ENCODE assay signal across 25 cellular contexts in genomic region chr5:10262121-10262774, GRCh38. TPM values are rescaled to one million over a fixed set of nuclear protein-coding genes. Genes with fewer than 3 reads are reported as not detected.
A peak's percentile ranks its signal among the peaks of the same experiment; 100 is the strongest.
DNase-seq lines count a peak whose midpoint lies in the region; ATAC-seq and TF ChIP-seq lines count a peak whose summit lies in the region.
"Had no signal": no experiment of that assay in that cellular context is flagged by ENCODE, and none has a peak within 500 bp of the region (broad histone marks: within the 10 kb centered on the region; RNA-seq: fewer than 3 reads in every experiment).

No MANE protein-coding gene starts in this region.

- H2AK5ac ChIP-seq in trophoblast cell (ENCODE audit: low read length) = no peak overlapping the region

- ATAC-seq in activated naive CD8-positive, alpha-beta T cell treated with anti-CD3 and anti-CD28 coated beads, Interleukin-2, amount 50 U/mL, for 24 hours = no peak
- ATAC-seq: activated CD8-positive, alpha-beta T cell treated with anti-CD3 and anti-CD28 coated beads for 36 hours; gastrocnemius medialis; stimulated activated naive B cell treated with anti-CD40 and anti-IgM and Interleukin-4, amounts not matched to agents 10 μg/mL and 1 μg/mL and 100 μg/mL, for 72 hours had no signal

- H3K9me3 Mint-ChIP-seq in activated T-cell treated with anti-CD3 and anti-CD28 coated beads, Interleukin-2, amount 50 U/mL, for 24 hours = no peaks in the 10 kb centered on the region
- H3K9me3 Mint-ChIP-seq in activated naive CD8-positive, alpha-beta T cell treated with anti-CD3 and anti-CD28 coated beads, Interleukin-2, amount 50 U/mL, for 24 hours = no peaks in the 10 kb centered on the region
- H3K9me3 Mint-ChIP-seq: activated CD8-positive, alpha-beta T cell treated with anti-CD3 and anti-CD28 coated beads for 36 hours; immature natural killer cell; stimulated activated naive B cell treated with anti-CD40 and anti-IgM and Interleukin-4, amounts not matched to agents 10 μg/mL and 1 μg/mL and 100 μg/mL, for 72 hours had no signal

- no peak overlapping the region for H4K8ac ChIP-seq in trophoblast cell (ENCODE audit: low read depth, low read length)

- H3K9ac ChIP-seq in trophoblast cell (ENCODE audit: low read length) (no peak overlapping the region), Karpas-422 (ENCODE audit: low read length) (no peak overlapping the region)

- no peaks in the 10 kb centered on the region for H3K27me3 Mint-ChIP-seq in activated T-cell treated with anti-CD3 and anti-CD28 coated beads, Interleukin-2, amount 50 U/mL, for 24 hours
- no peaks in the 10 kb centered on the region for H3K27me3 Mint-ChIP-seq in activated naive CD8-positive, alpha-beta T cell treated with anti-CD3 and anti-CD28 coated beads, Interleukin-2, amount 50 U/mL, for 24 hours
- H3K27me3 Mint-ChIP-seq: activated CD8-positive, alpha-beta T cell treated with anti-CD3 and anti-CD28 coated beads for 36 hours; stimulated activated naive B cell treated with anti-CD40 and anti-IgM and Interleukin-4, amounts not matched to agents 10 μg/mL and 1 μg/mL and 100 μg/mL, for 72 hours had no signal

- WGBS in trophoblast cell (ENCODE audit: extremely low coverage, insufficient coverage, insufficient read length) = no CpG with 5 or more reads among the region's 18 CpGs

- H4K91ac ChIP-seq in trophoblast cell (ENCODE audit: low read depth, low read length) = no peak overlapping the region

- DNase-seq in activated T-cell treated with anti-CD3 and anti-CD28 coated beads, Interleukin-2, amount 50 U/mL, for 24 hours = no peak
- DNase-seq in activated T-cell treated with anti-CD3 and anti-CD28 coated beads for 4 hours = no peak
- DNase-seq in activated naive CD8-positive, alpha-beta T cell treated with anti-CD3 and anti-CD28 coated beads, Interleukin-2, amount 50 U/mL, for 24 hours = no peak
- no peak for DNase-seq in trophoblast cell
- DNase-seq in Karpas-422 = no peak
- DNase-seq in SHP77 treated with DMSO at 0.1 percent for 48 hours (lab: John Stamatoyannopoulos, UW) = no peak
- DNase-seq: activated CD4-positive, CD25-positive, alpha-beta regulatory T cell treated with anti-CD3 and anti-CD28 coated beads, Interleukin-2, amount 50 U/mL, for 72 hours; activated CD8-positive, alpha-beta T cell treated with anti-CD3 and anti-CD28 coated beads for 36 hours; activated gamma-delta T cell; Calu3; gastrocnemius medialis; hypothalamus; immature natural killer cell; mesenchymal stem cell; MG63; NCI-H1105 treated with DMSO at 0.1 percent for 48 hours; NCI-H1930; NCI-H446 treated with DMSO at 0.1 percent for 48 hours; sigmoid colon; stimulated activated CD4-positive, alpha-beta T cell treated with anti-CD3 and anti-CD28 coated beads, Interleukin-4, amount 100 ng/mL, for 4 hours; stimulated activated naive B cell treated with anti-CD40 and anti-IgM and Interleukin-4, amounts not matched to agents 10 μg/mL and 1 μg/mL and 100 μg/mL, for 72 hours; uterus had no signal

- H3K36me3 ChIP-seq in trophoblast cell (ENCODE audit: control insufficient read depth in 1 of 2, insufficient read depth in 2 of 2, low read length in 2 of 2) (peaks cover 35 to 54% of the 10 kb centered on the region in 2 experiments), Karpas-422 (ENCODE audit: insufficient read depth, low read length) (peaks cover 73% of the 10 kb centered on the region)
- H3K36me3 ChIP-seq: uterus had no signal

- peaks cover 24% of the 10 kb centered on the region for H3K4me1 Mint-ChIP-seq in activated T-cell treated with anti-CD3 and anti-CD28 coated beads, Interleukin-2, amount 50 U/mL, for 24 hours (ENCODE audit: low read depth)
- peaks cover 14% of the 10 kb centered on the region for H3K4me1 Mint-ChIP-seq in activated naive CD8-positive, alpha-beta T cell treated with anti-CD3 and anti-CD28 coated beads, Interleukin-2, amount 50 U/mL, for 24 hours

- no peak overlapping the region for H3K4me3 Mint-ChIP-seq in activated T-cell treated with anti-CD3 and anti-CD28 coated beads, Interleukin-2, amount 50 U/mL, for 24 hours
- H3K4me3 Mint-ChIP-seq in activated naive CD8-positive, alpha-beta T cell treated with anti-CD3 and anti-CD28 coated beads, Interleukin-2, amount 50 U/mL, for 24 hours = no peak overlapping the region
- H3K4me3 Mint-ChIP-seq: activated CD8-positive, alpha-beta T cell treated with anti-CD3 and anti-CD28 coated beads for 36 hours; immature natural killer cell; stimulated activated naive B cell treated with anti-CD40 and anti-IgM and Interleukin-4, amounts not matched to agents 10 μg/mL and 1 μg/mL and 100 μg/mL, for 72 hours had no signal

- H3K27me3 ChIP-seq in trophoblast cell (ENCODE audit: insufficient read depth, low read length) (no peaks in the 10 kb centered on the region), Karpas-422 (ENCODE audit: low read length) (no peaks in the 10 kb centered on the region)
- H3K27me3 ChIP-seq: gastrocnemius medialis, MG63, sigmoid colon, SJSA1, uterus had no signal

- no peak overlapping the region for H2BK120ac ChIP-seq in trophoblast cell (ENCODE audit: insufficient read depth, low read length, poor library complexity)

- H3K79me2 ChIP-seq in trophoblast cell (ENCODE audit: control insufficient read depth, insufficient read depth, low read length, poor library complexity) (no peaks in the 10 kb centered on the region), Karpas-422 (ENCODE audit: low read length) (no peaks in the 10 kb centered on the region)

- no peak overlapping the region for H3K27ac ChIP-seq in trophoblast cell (ENCODE audit: low read depth, low read length)
- H3K27ac ChIP-seq in Karpas-422 (ENCODE audit: low read length) = no peak overlapping the region
- H3K27ac ChIP-seq: C4-2B, sigmoid colon, SJSA1, uterus had no signal

- no peaks in the 10 kb centered on the region for H3K79me1 ChIP-seq in trophoblast cell (ENCODE audit: low read length)

- H3K9me2 ChIP-seq in Karpas-422 (replicated peaks; ENCODE audit: insufficient read depth, low read length) = no peaks in the 10 kb centered on the region

- H2BK12ac ChIP-seq in trophoblast cell (ENCODE audit: low read length) = no peak overlapping the region

- peak overlapping the region; percentile 37 for H3K23ac ChIP-seq in trophoblast cell (ENCODE audit: low read length)

- no peak overlapping the region for H4K12ac ChIP-seq in trophoblast cell (ENCODE audit: low read depth, low read length)

- peaks cover 96% of the 10 kb centered on the region for H3K36me3 Mint-ChIP-seq in activated T-cell treated with anti-CD3 and anti-CD28 coated beads, Interleukin-2, amount 50 U/mL, for 24 hours (ENCODE audit: low read depth)
- H3K36me3 Mint-ChIP-seq in activated naive CD8-positive, alpha-beta T cell treated with anti-CD3 and anti-CD28 coated beads, Interleukin-2, amount 50 U/mL, for 24 hours (ENCODE audit: low read depth) = peaks cover 82% of the 10 kb centered on the region

- H3K27ac Mint-ChIP-seq in activated T-cell treated with anti-CD3 and anti-CD28 coated beads, Interleukin-2, amount 50 U/mL, for 24 hours = peak overlapping the region; percentile 50
- peak overlapping the region; percentile 34 for H3K27ac Mint-ChIP-seq in activated naive CD8-positive, alpha-beta T cell treated with anti-CD3 and anti-CD28 coated beads, Interleukin-2, amount 50 U/mL, for 24 hours
- H3K27ac Mint-ChIP-seq: activated CD8-positive, alpha-beta T cell treated with anti-CD3 and anti-CD28 coated beads for 36 hours; immature natural killer cell; stimulated activated naive B cell treated with anti-CD40 and anti-IgM and Interleukin-4, amounts not matched to agents 10 μg/mL and 1 μg/mL and 100 μg/mL, for 72 hours had no signal

- H3K4me2 ChIP-seq in trophoblast cell (ENCODE audit: low read length) = no peak overlapping the region
- H3K4me2 ChIP-seq in Karpas-422 (ENCODE audit: low read depth, low read length, poor library complexity, severe bottlenecking) = no peak overlapping the region

- H3K14ac ChIP-seq in trophoblast cell (ENCODE audit: low read length) = no peak overlapping the region

- H3K4ac ChIP-seq in trophoblast cell (ENCODE audit: low read depth, low read length) = no peak overlapping the region

- TF ChIP-seq EP300 in Ishikawa (IDR thresholded peaks at IDR 0.05; ENCODE audit: borderline replicate concordance) = no peak

- no peak overlapping the region for H2BK5ac ChIP-seq in trophoblast cell (ENCODE audit: low read depth, low read length, poor library complexity)

- no peak for TF ChIP-seq RAD21 in Ishikawa (IDR thresholded peaks at IDR 0.05; ENCODE audit: low read depth)

- H4K20me1 ChIP-seq in Karpas-422 (ENCODE audit: insufficient read depth, low read depth, low read length) = peaks cover 20% of the 10 kb centered on the region

- H3K9me3 ChIP-seq in trophoblast cell (ENCODE audit: insufficient read depth, low read depth, low read length) (no peaks in the 10 kb centered on the region), Karpas-422 (ENCODE audit: low read length) (no peaks in the 10 kb centered on the region)
- H3K9me3 ChIP-seq: gastrocnemius medialis, MG63, sigmoid colon, SJSA1, uterus had no signal

- H3K18ac ChIP-seq in trophoblast cell (ENCODE audit: low read length) = no peak overlapping the region

- H3K4me1 ChIP-seq in trophoblast cell (ENCODE audit: control insufficient read depth in 1 of 2, insufficient read depth in 2 of 2, low read length in 2 of 2) (peaks cover 0 to 2% of the 10 kb centered on the region in 2 experiments), Karpas-422 (ENCODE audit: low read length) (no peaks in the 10 kb centered on the region)
- H3K4me1 ChIP-seq: sigmoid colon, uterus had no signal

- no peak overlapping the region for H2AFZ ChIP-seq in trophoblast cell (ENCODE audit: insufficient read depth, low read length, poor library complexity)
- H2AFZ ChIP-seq in Karpas-422 (ENCODE audit: low read length) = no peak overlapping the region

- H3K4me3 ChIP-seq in trophoblast cell (ENCODE audit: low read depth, low read length) (no peak overlapping the region), Karpas-422 (ENCODE audit: low read length) (no peak overlapping the region)
- H3K4me3 ChIP-seq: gastrocnemius medialis, MG63, sigmoid colon, SJSA1, uterus had no signal

TF ChIP-seq in Ishikawa, 13 proteins besides CTCF, POLR2A, EP300 and RAD21 (continues in another document):
- TF ChIP-seq NFIC (IDR thresholded peaks at IDR 0.05) (0 out of 2 replicates have a peak, but pooled peaks have one; percentile 56), CREB1 (IDR thresholded peaks at IDR 0.05; ENCODE audit: low read depth) (no peak), YY1 (IDR thresholded peaks at IDR 0.05; ENCODE audit: low read depth) (no peak), ZBTB7A (IDR thresholded peaks at IDR 0.05; ENCODE audit: low read depth) (no peak), TEAD4 (IDR thresholded peaks at IDR 0.05) (no peak)
- TF ChIP-seq, protein P1, sequence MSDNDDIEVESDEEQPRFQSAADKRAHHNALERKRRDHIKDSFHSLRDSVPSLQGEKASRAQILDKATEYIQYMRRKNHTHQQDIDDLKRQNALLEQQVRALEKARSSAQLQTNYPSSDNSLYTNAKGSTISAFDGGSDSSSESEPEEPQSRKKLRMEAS (IDR thresholded peaks at IDR 0.05) = no peak

RNA-seq across cellular contexts. Expression of gene CCT5, which starts 12.2 kb away (rescaled TPM):
- polyA plus RNA-seq in trophoblast cell (2013) = 174 and 175 TPM in 2 replicates
- total RNA-seq in Karpas-422 (2014; rRNA removed; shearing (Covaris generic); ENCODE audit: low replicate concordance) = 319 and 381 TPM in 2 replicates

RNA-seq across cellular contexts. Expression of gene ATPSCKMT, which starts 12.6 kb away (rescaled TPM):
- 7.2 and 9.3 TPM in 2 replicates for polyA plus RNA-seq in trophoblast cell (2013)
- 4.4 and 13.5 TPM in 2 replicates for total RNA-seq in Karpas-422 (2014; rRNA removed; shearing (Covaris generic); ENCODE audit: low replicate concordance)

RNA-seq across cellular contexts. Expression of gene CMBL, which starts 45.5 kb away (rescaled TPM):
- 7.8 and 8.8 TPM in 2 replicates for polyA plus RNA-seq in trophoblast cell (2013)
- not detected in 2 replicates for total RNA-seq in Karpas-422 (2014; rRNA removed; shearing (Covaris generic); ENCODE audit: low replicate concordance)
